Comparison of ENCODE assay signal across 8 cellular contexts in the genomic region with DNA sequence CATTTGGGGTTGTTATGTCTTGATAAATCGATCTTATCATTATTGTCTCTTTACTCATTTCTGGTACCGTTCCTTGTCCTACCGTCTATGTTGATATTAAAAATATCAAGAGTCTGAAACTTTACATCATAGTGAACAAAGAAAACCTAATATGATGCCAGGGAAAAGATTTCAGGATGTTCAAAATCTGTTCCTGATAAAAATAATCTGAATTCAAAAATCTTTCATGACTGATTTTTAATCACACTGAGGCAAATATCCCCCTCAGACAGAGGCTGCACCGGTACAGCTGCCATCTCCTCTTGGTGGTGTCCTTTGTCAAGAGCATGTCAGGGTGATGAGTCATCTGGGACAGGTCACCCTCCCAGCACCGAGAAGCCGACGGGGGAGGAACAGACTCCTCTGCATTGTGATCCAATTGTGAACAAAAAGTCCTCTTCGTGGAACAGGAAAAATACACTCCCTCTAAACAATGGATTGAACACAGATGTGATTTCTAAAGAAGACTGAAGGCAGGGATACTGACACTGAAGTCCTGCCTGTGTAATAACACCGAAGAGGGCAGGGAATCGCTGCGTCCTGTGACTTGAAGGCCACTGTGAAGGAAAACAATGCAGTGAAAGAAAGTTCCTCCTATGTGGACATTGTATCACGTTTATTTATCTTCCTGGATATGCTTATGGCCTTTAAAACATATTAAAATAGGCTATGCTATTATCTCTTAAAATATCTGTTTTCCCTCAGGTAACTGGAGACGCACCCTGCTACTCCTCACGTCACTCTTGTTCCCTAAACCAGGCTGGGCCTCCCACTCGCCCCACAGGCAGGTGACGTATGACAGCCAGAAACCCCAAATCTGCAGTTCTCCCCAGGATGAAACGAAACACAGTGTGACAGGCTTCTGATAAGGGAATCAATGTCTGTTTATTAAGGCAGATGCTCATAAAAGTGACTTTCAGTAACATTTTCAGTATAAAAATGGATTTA. TPM values are rescaled to one million over a fixed set of nuclear protein-coding genes. Genes with fewer than 3 reads are reported as not detected.
DNase-seq lines count a peak whose midpoint lies in the region; ATAC-seq and FAIRE-seq lines count a peak whose summit lies in the region.

No MANE protein-coding gene starts in this region.

- WGBS in small intestine, 3 donors: 57 to 61% (median 59%) methylated on average over 17 of the region's 17 CpGs

- peak overlapping the region; percentile 14; the same call in 1 of the 2 replicates for H3K9ac ChIP-seq in iPS-20b (ENCODE audit: low read depth, low read length)

- DNase-seq in stimulated activated naive CD8-positive, alpha-beta T cell treated with anti-CD3 and anti-CD28 coated beads, Interleukin-15, Interleukin-2, amounts not matched to agents 100 U/mL and 50 U/mL, for 24 hours: no peak
- DNase-seq in small intestine: peak; percentile 43
- no peak for DNase-seq in activated CD4-positive, CD25-positive, alpha-beta regulatory T cell treated with anti-CD3 and anti-CD28 coated beads, Interleukin-2, amount 50 U/mL, for 72 hours

- peaks cover 43% of the 10 kb centered on the region for H3K36me3 ChIP-seq in iPS-20b (ENCODE audit: insufficient read depth, low read depth, low read length)
- H3K36me3 ChIP-seq in small intestine (ENCODE audit: control insufficient read depth in 2 of 2, insufficient read depth in 2 of 2, low read length in 2 of 2): peaks cover 0 to 3% of the 10 kb centered on the region in 2 donors

- ATAC-seq in stimulated activated naive CD8-positive, alpha-beta T cell treated with anti-CD3 and anti-CD28 coated beads, Interleukin-15, Interleukin-2, amounts not matched to agents 100 U/mL and 50 U/mL, for 24 hours: no peak
- ATAC-seq in activated T-helper 17 cell treated with anti-CD3 and anti-CD28 coated beads, Interleukin-2, amount 50 U/mL, for 72 hours (replicated peaks): no peak
- ATAC-seq in GM21576 (IDR thresholded peaks at IDR 0.05; ENCODE audit: unreplicated experiment): no peak
- no peak for ATAC-seq in GM18870 (IDR thresholded peaks at IDR 0.05; ENCODE audit: unreplicated experiment)

- no peak overlapping the region for H3K4me3 Mint-ChIP-seq in stimulated activated naive CD8-positive, alpha-beta T cell treated with anti-CD3 and anti-CD28 coated beads, Interleukin-15, Interleukin-2, amounts not matched to agents 100 ng/mL and 50 ng/mL, for 24 hours
- H3K4me3 Mint-ChIP-seq in activated T-helper 17 cell treated with anti-CD3 and anti-CD28 coated beads, Interleukin-2, amount 50 U/mL, for 72 hours: no peak overlapping the region

- peak overlapping the region; percentile 19 for H3K27ac Mint-ChIP-seq in stimulated activated naive CD8-positive, alpha-beta T cell treated with anti-CD3 and anti-CD28 coated beads, Interleukin-15, Interleukin-2, amounts not matched to agents 100 ng/mL and 50 ng/mL, for 24 hours
- H3K27ac Mint-ChIP-seq in activated T-helper 17 cell treated with anti-CD3 and anti-CD28 coated beads, Interleukin-2, amount 50 U/mL, for 72 hours: peak overlapping the region; percentile 36

- H3K4me3 ChIP-seq in iPS-20b (ENCODE audit: low read length) (no peak overlapping the region), small intestine (ENCODE audit: low read depth in 1 of 2, low read length in 2 of 2) (no peak overlapping the region)

- no peak for FAIRE-seq in small intestine (lab: Jason Lieb, UNC)

- H3K27me3 Mint-ChIP-seq in stimulated activated naive CD8-positive, alpha-beta T cell treated with anti-CD3 and anti-CD28 coated beads, Interleukin-15, Interleukin-2, amounts not matched to agents 100 ng/mL and 50 ng/mL, for 24 hours: no peaks in the 10 kb centered on the region
- H3K27me3 Mint-ChIP-seq in activated T-helper 17 cell treated with anti-CD3 and anti-CD28 coated beads, Interleukin-2, amount 50 U/mL, for 72 hours: no peaks in the 10 kb centered on the region

- no peaks in the 10 kb centered on the region for H3K4me1 Mint-ChIP-seq in stimulated activated naive CD8-positive, alpha-beta T cell treated with anti-CD3 and anti-CD28 coated beads, Interleukin-15, Interleukin-2, amounts not matched to agents 100 ng/mL and 50 ng/mL, for 24 hours (ENCODE audit: low read depth)
- H3K4me1 Mint-ChIP-seq in activated T-helper 17 cell treated with anti-CD3 and anti-CD28 coated beads, Interleukin-2, amount 50 U/mL, for 72 hours: no peaks in the 10 kb centered on the region

- H3K36me3 Mint-ChIP-seq in stimulated activated naive CD8-positive, alpha-beta T cell treated with anti-CD3 and anti-CD28 coated beads, Interleukin-15, Interleukin-2, amounts not matched to agents 100 ng/mL and 50 ng/mL, for 24 hours (ENCODE audit: low read depth): peaks cover 3% of the 10 kb centered on the region
- H3K36me3 Mint-ChIP-seq in activated T-helper 17 cell treated with anti-CD3 and anti-CD28 coated beads, Interleukin-2, amount 50 U/mL, for 72 hours (ENCODE audit: low read depth): no peaks in the 10 kb centered on the region

- H3K4me1 ChIP-seq in iPS-20b (ENCODE audit: insufficient read depth, low read length) (peaks cover 18% of the 10 kb centered on the region), small intestine (ENCODE audit: control insufficient read depth in 2 of 2, insufficient read depth in 1 of 2, low read depth in 1 of 2, low read length in 1 of 2) (no peaks in the 10 kb centered on the region)

- no peaks in the 10 kb centered on the region for H3K9me3 ChIP-seq in iPS-20b (ENCODE audit: insufficient read depth, low read depth, low read length)
- H3K9me3 ChIP-seq in small intestine (ENCODE audit: control insufficient read depth, low read depth): no peaks in the 10 kb centered on the region

- H3K27ac ChIP-seq in iPS-20b (ENCODE audit: low read length) (no peak overlapping the region), small intestine (ENCODE audit: low read depth in 1 of 2, low read length in 1 of 2) (peak overlapping the region in 1 of 2 donors; percentile 46)

- H3K27me3 ChIP-seq in iPS-20b (ENCODE audit: insufficient read depth, low read length): no peaks in the 10 kb centered on the region
- H3K27me3 ChIP-seq in small intestine (ENCODE audit: control insufficient read depth in 2 of 2, insufficient read depth in 2 of 2, low read length in 2 of 2): no peaks in the 10 kb centered on the region

- no peaks in the 10 kb centered on the region for H3K9me3 Mint-ChIP-seq in stimulated activated naive CD8-positive, alpha-beta T cell treated with anti-CD3 and anti-CD28 coated beads, Interleukin-15, Interleukin-2, amounts not matched to agents 100 ng/mL and 50 ng/mL, for 24 hours
- H3K9me3 Mint-ChIP-seq in activated T-helper 17 cell treated with anti-CD3 and anti-CD28 coated beads, Interleukin-2, amount 50 U/mL, for 72 hours: no peaks in the 10 kb centered on the region

RNA-seq across cellular contexts. Expression of gene SPATC1L, which starts 4.3 kb away (rescaled TPM):
- total RNA-seq in activated T-helper 17 cell treated with anti-CD3 and anti-CD28 coated beads, Interleukin-2, amount 50 U/mL, for 72 hours: 1 to 10 TPM; 3.8 to 6.7 TPM
- 10 to 100 TPM in 1 of 3 donors, 1 to 10 TPM in 2; 2.9 to 10.4 (median 5.9) TPM for polyA plus RNA-seq in small intestine

RNA-seq across cellular contexts. Expression of gene FTCD, which starts 33.1 kb away (rescaled TPM):
- under 1 TPM in 1 of 2 donors, not detected in 1; 0.24 TPM for total RNA-seq in activated T-helper 17 cell treated with anti-CD3 and anti-CD28 coated beads, Interleukin-2, amount 50 U/mL, for 72 hours
- 10 to 100 TPM in 2 of 3 donors, under 1 TPM in 1; 0.31 to 55.1 (median 22.8) TPM for polyA plus RNA-seq in small intestine

RNA-seq across cellular contexts. Expression of gene LSS, which starts 40.1 kb away (rescaled TPM):
- total RNA-seq in activated T-helper 17 cell treated with anti-CD3 and anti-CD28 coated beads, Interleukin-2, amount 50 U/mL, for 72 hours: 10 to 100 TPM; 30.8 to 43.8 TPM
- polyA plus RNA-seq in small intestine: 10 to 100 TPM; 13.2 to 42.1 (median 23.9) TPM
